Comparison of ENCODE assay signal across 25 cellular contexts in genomic region chr5:64286381-64286780, GRCh38.
"Had no signal": no experiment of that assay in that cellular context is flagged by ENCODE, and none has a peak within 500 bp of the region (broad histone marks: within the 10 kb centered on the region; RNA-seq: fewer than 3 reads in every experiment).

No MANE protein-coding gene starts in this region.

- H3K27ac ChIP-seq: colonic mucosa, epithelial cell of prostate, esophagus squamous epithelium, gastrocnemius medialis, heart right ventricle, left lung, lower lobe of right lung had no signal

- H3K36me3 ChIP-seq: colonic mucosa, esophagus squamous epithelium, gastrocnemius medialis, heart right ventricle, left lung, lower lobe of right lung had no signal

- H3K4me3 ChIP-seq: colonic mucosa, esophagus squamous epithelium, gastrocnemius medialis, heart right ventricle, left lung, lower lobe of right lung, mucosa of descending colon had no signal

- H3K27me3 ChIP-seq: colonic mucosa, esophagus squamous epithelium, gastrocnemius medialis, heart right ventricle, left lung had no signal

- DNase-seq: colonic mucosa; cortex of kidney; effector CD8-positive, alpha-beta T cell; effector memory CD8-positive, alpha-beta T cell; erythroblast; esophagus squamous epithelium; foreskin fibroblast; foreskin melanocyte; gastrocnemius medialis; glutamatergic neuron; head of caudate nucleus; heart right ventricle; hippocampal formation; left cardiac atrium; left ventricle myocardium superior; lower lobe of right lung; mesenchymal stem cell; mucosa of descending colon; naive B cell had no signal

- H3K9me3 ChIP-seq: colonic mucosa, esophagus squamous epithelium, gastrocnemius medialis had no signal

- FAIRE-seq: endometrium, islet of Langerhans, keratinocyte had no signal

- H3K4me1 ChIP-seq: colonic mucosa, esophagus squamous epithelium, gastrocnemius medialis, left lung, lower lobe of right lung had no signal

- ATAC-seq: effector memory CD8-positive, alpha-beta T cell; esophagus mucosa; gastrocnemius medialis; heart right ventricle; left cardiac atrium; left lung; left ventricle myocardium superior; mucosa of descending colon had no signal
